In genomic region chr17:63838586-63839184, GRCh38 we compare ENCODE assay signal across 8 cellular contexts. TPM values are rescaled to one million over a fixed set of nuclear protein-coding genes. Genes with fewer than 3 reads are reported as not detected.
DNase-seq lines count a peak whose midpoint lies in the region; ATAC-seq and TF ChIP-seq lines count a peak whose summit lies in the region.

No MANE protein-coding gene starts in this region.

- H2AFZ ChIP-seq in OCI-LY7 (ENCODE audit: low read length), result no peak overlapping the region

- no peaks in the 10 kb centered on the region for H3K27me3 ChIP-seq in esophagus muscularis mucosa

- CTCF ChIA-PET in OCI-LY7 (lab: Charles Lee; ENCODE audit: unreplicated experiment), result interaction anchor here (0.7 kb wide), 1 partner anchor 11 kb away, joined by 3 read pairs; no protein-coding TSS in a partner anchor

- H3K9me2 ChIP-seq in OCI-LY7 (ENCODE audit: insufficient read depth, low read length), result no peaks in the 10 kb centered on the region

- peak; percentile 67 for TF ChIP-seq EP300 in esophagus muscularis mucosa (IDR thresholded peaks at IDR 0.05)

- peak overlapping the region; percentile 43 for H3K27ac ChIP-seq in OCI-LY7 (ENCODE audit: low read depth, low read length, poor library complexity, severe bottlenecking)
- peak overlapping the region; percentile 97 to 98 (median 98) for H3K27ac ChIP-seq in esophagus muscularis mucosa (replicated peaks in 1 of 4)

- H3K9me3 Mint-ChIP-seq in neural crest cell (no peaks in the 10 kb centered on the region), progenitor cell of endocrine pancreas (ENCODE audit: low read depth) (no peaks in the 10 kb centered on the region)

- H3K4me1 ChIP-seq in OCI-LY7 (ENCODE audit: insufficient read depth, low read length, poor library complexity, severe bottlenecking), result peaks cover 40% of the 10 kb centered on the region
- H3K4me1 ChIP-seq in esophagus muscularis mucosa, result peaks cover 52 to 81% (median 76%) of the 10 kb centered on the region in 4 donors

- H3K36me3 ChIP-seq in OCI-LY7 (ENCODE audit: insufficient read depth, low read length), result peaks cover 58% of the 10 kb centered on the region
- peaks cover 10 to 40% (median 37%) of the 10 kb centered on the region in 4 donors for H3K36me3 ChIP-seq in esophagus muscularis mucosa

- TF ChIP-seq POLR2A in esophagus muscularis mucosa (IDR thresholded peaks at IDR 0.05; ENCODE audit: low read depth), result no peak

- intact Hi-C loops in OCI-LY7 (cut with micrococcal nuclease; ENCODE audit: unreplicated experiment) (no loop called here), esophagus muscularis mucosa (cut with DNase I) (no loop called here)

- peaks cover 59% of the 10 kb centered on the region for H3K79me2 ChIP-seq in OCI-LY7 (ENCODE audit: insufficient read depth, low read depth, low read length)

- H3K27me3 Mint-ChIP-seq in neural crest cell (ENCODE audit: low read depth), result no peaks in the 10 kb centered on the region
- H3K27me3 Mint-ChIP-seq in progenitor cell of endocrine pancreas, result no peaks in the 10 kb centered on the region

- peak overlapping the region; percentile 83 for H3K4me2 ChIP-seq in OCI-LY7 (ENCODE audit: low read length)

- no TSS peak for BruUV-seq in OCI-LY7 (replicated peaks; lab: Mats Ljungman, UMichigan)

- DNase-seq in GM04503 (ENCODE audit: low read depth), result peak; percentile 48
- no peak for DNase-seq in OCI-LY7 (ENCODE audit: low spot score)
- peak; percentile 98 for DNase-seq in esophagus muscularis mucosa (ENCODE audit: extremely low spot score)
- DNase-seq in neural crest cell (ENCODE audit: low read depth, low spot score), result no peak
- no peak for DNase-seq in progenitor cell of endocrine pancreas (ENCODE audit: low spot score, unreplicated experiment)
- no peak for DNase-seq in stimulated activated CD4-positive, alpha-beta T cell treated with anti-CD3 and anti-CD28 coated beads, Interleukin-4, amount 100 ng/mL, for 1 hour

- 28% methylated on average over 5 of the region's 7 CpGs for WGBS in esophagus muscularis mucosa

- POLR2A ChIA-PET in OCI-LY7 (lab: Charles Lee), result interaction anchor here (0.6 to 4.4 kb wide), 4 partner anchors 11 to 100 kb away, joined by 4 to 20 read pairs (median 4); partner anchors contain the start of genes FTSJ3 and PSMC5

- ATAC-seq in GM19463 (IDR thresholded peaks at IDR 0.05; ENCODE audit: unreplicated experiment), result no peak
- no peak for ATAC-seq in GM21447 (IDR thresholded peaks at IDR 0.05; ENCODE audit: unreplicated experiment)

- H3K4me3 ChIP-seq in OCI-LY7 (ENCODE audit: low read depth, low read length, poor library complexity, severe bottlenecking) (peak overlapping the region; percentile 44), esophagus muscularis mucosa (peak overlapping the region; percentile 39 to 97 (median 92))

- peaks cover 30% of the 10 kb centered on the region for H3K4me1 Mint-ChIP-seq in neural crest cell
- peaks cover 21% of the 10 kb centered on the region for H3K4me1 Mint-ChIP-seq in progenitor cell of endocrine pancreas (ENCODE audit: low read depth)

- peak overlapping the region; percentile 15 for H3K4me3 Mint-ChIP-seq in neural crest cell
- no peak overlapping the region for H3K4me3 Mint-ChIP-seq in progenitor cell of endocrine pancreas (ENCODE audit: low read depth)

- peaks cover 18% of the 10 kb centered on the region for H4K20me1 ChIP-seq in OCI-LY7 (ENCODE audit: insufficient read depth, low read length)

- H3K36me3 Mint-ChIP-seq in neural crest cell (ENCODE audit: low read depth) (peaks cover 2% of the 10 kb centered on the region), progenitor cell of endocrine pancreas (ENCODE audit: insufficient read depth) (peaks cover 7% of the 10 kb centered on the region)

- H3K9me3 ChIP-seq in OCI-LY7 (ENCODE audit: low read length) (no peaks in the 10 kb centered on the region), esophagus muscularis mucosa (no peaks in the 10 kb centered on the region)

- H3K27ac Mint-ChIP-seq in neural crest cell (ENCODE audit: unreplicated experiment) (peak overlapping the region; percentile 16), progenitor cell of endocrine pancreas (no peak overlapping the region)

- TF ChIP-seq CTCF in OCI-LY7 (conservative IDR thresholded peaks at IDR 0.05; ENCODE audit: low read length), result no peak
- no peak for TF ChIP-seq CTCF in esophagus muscularis mucosa (IDR thresholded peaks at IDR 0.05)
- TF ChIP-seq CTCF in neural crest cell (conservative IDR thresholded peaks at IDR 0.05), result no peak
- no peak for TF ChIP-seq CTCF in progenitor cell of endocrine pancreas (IDR thresholded peaks at IDR 0.05; ENCODE audit: unreplicated experiment)

RNA-seq across cellular contexts. Expression of gene SMARCD2, which starts 3.8 kb away (rescaled TPM):
- 112 and 120 TPM in 2 replicates for total RNA-seq in OCI-LY7 (2014; rRNA removed; shearing (Covaris generic))
- total RNA-seq in OCI-LY7 (2022) (127 and 136 TPM in 2 replicates), esophagus muscularis mucosa (100 to 1,000 TPM; 112 to 136 (median 127) TPM), neural crest cell (43.0 and 45.5 TPM in 2 replicates), progenitor cell of endocrine pancreas (61.6 and 63.8 TPM in 2 replicates)

RNA-seq across cellular contexts. Expression of gene FTSJ3, which starts 11.2 kb away (rescaled TPM):
- 32.4 and 43.0 TPM in 2 replicates for total RNA-seq in OCI-LY7 (2014; rRNA removed; shearing (Covaris generic))
- total RNA-seq in OCI-LY7 (2022) (38.2 and 49.0 TPM in 2 replicates), esophagus muscularis mucosa (10 to 100 TPM; 46.8 to 72.4 (median 56.2) TPM), neural crest cell (57.4 and 59.9 TPM in 2 replicates), progenitor cell of endocrine pancreas (46.5 and 49.0 TPM in 2 replicates)

RNA-seq across cellular contexts. Expression of gene PSMC5, which starts 11.5 kb away (rescaled TPM):
- total RNA-seq in OCI-LY7 (2014; rRNA removed; shearing (Covaris generic)), result 32.6 and 42.7 TPM in 2 replicates
- total RNA-seq in OCI-LY7 (2022) (80.0 and 105 TPM in 2 replicates), esophagus muscularis mucosa (100 to 1,000 TPM in 1 of 4 donors, 10 to 100 TPM in 3; 71.2 to 117 (median 92.1) TPM), neural crest cell (170 and 178 TPM in 2 replicates), progenitor cell of endocrine pancreas (101 and 109 TPM in 2 replicates)

RNA-seq across cellular contexts. Expression of gene CSH2, which starts 34.8 kb away (rescaled TPM):
- total RNA-seq in OCI-LY7 (2014; rRNA removed; shearing (Covaris generic)), result not detected in 2 replicates
- total RNA-seq in OCI-LY7 (2022), result not detected in 2 replicates
- not detected for total RNA-seq in esophagus muscularis mucosa
- total RNA-seq in neural crest cell, result not detected in 2 replicates
- not detected in 2 replicates for total RNA-seq in progenitor cell of endocrine pancreas

RNA-seq across cellular contexts. Expression of gene GH2, which starts 43.1 kb away (rescaled TPM):
- total RNA-seq in OCI-LY7 (2014; rRNA removed; shearing (Covaris generic)), result not detected in 2 replicates
- not detected in 2 replicates for total RNA-seq in OCI-LY7 (2022)
- not detected for total RNA-seq in esophagus muscularis mucosa
- total RNA-seq in neural crest cell, result not detected in 2 replicates
- not detected in 2 replicates for total RNA-seq in progenitor cell of endocrine pancreas

Comparison
In these comparisons a context has a peak if more than half of its experiments do, and no peak if none do; other contexts are left out.
1. DNase-seq: peak in GM04503 (single experiment) and esophagus muscularis mucosa (single experiment); none in OCI-LY7 (single experiment), neural crest cell (single experiment), progenitor cell of endocrine pancreas (single experiment) and stimulated activated CD4-positive, alpha-beta T cell treated with anti-CD3 and anti-CD28 coated beads, Interleukin-4, amount 100 ng/mL, for 1 hour (single experiment).